In the genomic region with DNA sequence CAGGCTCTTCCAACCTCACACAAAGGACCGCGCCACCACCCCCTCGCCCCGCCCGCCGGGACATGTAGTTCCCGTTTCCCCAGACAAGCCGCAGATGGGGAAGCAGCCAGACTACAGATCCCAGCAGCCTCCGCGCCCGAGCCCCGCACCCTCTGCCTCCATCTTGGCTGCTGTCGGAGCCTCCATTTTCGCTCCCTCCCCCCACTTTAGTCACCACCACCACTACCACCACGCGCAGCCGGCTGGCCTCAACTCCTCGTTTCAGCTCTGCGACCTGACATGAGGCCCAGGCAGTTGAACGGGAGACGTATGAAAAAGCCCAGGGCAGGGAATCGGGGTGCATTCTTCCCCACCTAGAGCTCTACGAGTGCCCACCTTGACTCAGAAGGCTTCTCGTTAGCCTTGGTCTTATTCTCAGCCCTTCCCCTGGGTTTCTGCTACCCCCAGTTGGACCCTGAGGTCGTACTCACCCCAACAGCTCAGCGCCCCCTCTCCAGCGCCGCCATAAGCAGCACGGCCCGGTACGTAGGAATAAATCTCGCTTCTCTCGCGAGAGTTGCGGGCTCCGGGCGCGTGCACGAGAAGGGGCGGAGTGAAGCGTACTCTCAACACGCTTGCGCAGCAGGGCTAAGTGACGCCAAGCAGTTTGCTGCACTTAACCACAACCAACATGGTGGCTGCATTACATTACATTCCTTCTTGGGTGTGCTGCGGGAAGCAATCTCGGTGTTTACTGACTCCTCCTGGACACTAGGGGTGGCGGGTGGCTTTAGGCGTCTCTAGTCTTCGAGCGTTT, we compare ENCODE assay signal across 8 cellular contexts. TPM values are rescaled to one million over a fixed set of nuclear protein-coding genes. Genes with fewer than 3 reads are reported as not detected.
DNase-seq lines count a peak whose midpoint lies in the region; ATAC-seq, FAIRE-seq and TF ChIP-seq lines count a peak whose summit lies in the region.

Gene CSDE1 (minus strand): TSS at position 530 of the 796 bp plus-strand sequence. CDS start 18,094 bp downstream, outside the sequence.

- FAIRE-seq in endothelial cell of umbilical vein (lab: Jason Lieb, UNC): peak; percentile 94

- DNase-seq in DMS153 (lab: John Stamatoyannopoulos, UW): peak; percentile 97
- peak; percentile 99 for DNase-seq in OCI-M1 (lab: John Stamatoyannopoulos, UW)
- DNase-seq in activated T-cell treated with anti-CD3 and anti-CD28 coated beads for 24 hours (ENCODE audit: low read depth): peak; percentile 96
- peak; percentile 99 for DNase-seq in endothelial cell of umbilical vein (ENCODE audit: low read depth, low spot score)
- peak; percentile 98 for DNase-seq in middle frontal gyrus (ENCODE audit: extremely low spot score, low spot score)
- DNase-seq in stimulated activated CD8-positive, alpha-beta memory T cell treated with anti-CD3 and anti-CD28 coated beads, Interleukin-2, amount 100 ng/mL, for 48 hours (ENCODE audit: low read depth in 2 of 2): peak; percentile 90 to 94

- peak; percentile 91 for TF ChIP-seq POLR2A in endothelial cell of umbilical vein (IDR thresholded peaks at IDR 0.05; ENCODE audit: low read depth, low read length)

- intact Hi-C loops in endothelial cell of umbilical vein (cut with micrococcal nuclease): loop anchor here (1.0 to 10.0 kb wide), 6 partner anchors 23 to 1620 kb away; partner anchors contain the start of genes MAGI3, NRAS, SIKE1 and TRIM33

- H3K27ac Mint-ChIP-seq in IgD-negative memory B cell: peak within 1 kb of the TSS; percentile 100

- POLR2A ChIA-PET in endothelial cell of umbilical vein (lab: Charles Lee): no interaction called here

- H3K9ac ChIP-seq in endothelial cell of umbilical vein (replicated peaks; ENCODE audit: extremely low read depth, insufficient read depth, low read length): peak within 1 kb of the TSS; percentile 100

- no peaks in the 10 kb centered on the region for H3K9me3 ChIP-seq in endothelial cell of umbilical vein (replicated peaks; ENCODE audit: control insufficient read depth, insufficient read depth, low read length)

- H3K4me3 Mint-ChIP-seq in IgD-negative memory B cell: peak within 1 kb of the TSS; percentile 99 to 100 (median 100)

- H4K20me1 ChIP-seq in endothelial cell of umbilical vein (replicated peaks; ENCODE audit: control insufficient read depth, extremely low read depth, insufficient read depth, low read length): peaks cover 22% of the 10 kb centered on the region

- H3K9me1 ChIP-seq in endothelial cell of umbilical vein (replicated peaks; ENCODE audit: control insufficient read depth, extremely low read depth, insufficient read depth, low read length): no peaks in the 10 kb centered on the region

- dilution Hi-C loops in endothelial cell of umbilical vein (cut with MboI; ENCODE audit: extremely low pct_ligation_motif_present, low sequenced_read_pairs): no loop called here

- H3K27ac ChIP-seq in endothelial cell of umbilical vein (ENCODE audit: insufficient read depth, low read depth, low read length): peak within 1 kb of the TSS; percentile 98

- H3K9me3 Mint-ChIP-seq in IgD-negative memory B cell: peaks cover 0 to 1% (median 0%) of the 10 kb centered on the region in 3 donors

- no peaks in the 10 kb centered on the region for H3K27me3 ChIP-seq in endothelial cell of umbilical vein (ENCODE audit: control insufficient read depth in 2 of 2, insufficient read depth in 2 of 2, low read length in 2 of 2)

- peak; percentile 80 for ATAC-seq in GM21529 (IDR thresholded peaks at IDR 0.05; ENCODE audit: unreplicated experiment)

- peaks cover 44 to 47% (median 46%) of the 10 kb centered on the region in 3 donors for H3K4me1 Mint-ChIP-seq in IgD-negative memory B cell

- H3K4me1 ChIP-seq in endothelial cell of umbilical vein (ENCODE audit: control insufficient read depth, extremely low read depth, insufficient read depth, low read length): peaks cover 28% of the 10 kb centered on the region

- H3K27me3 Mint-ChIP-seq in IgD-negative memory B cell: no peaks in the 10 kb centered on the region

- H3K4me3 ChIP-seq in endothelial cell of umbilical vein (replicated peaks in 1 of 3; ENCODE audit: insufficient read depth in 1 of 3, low read depth in 1 of 3, low read length in 3 of 3): peak within 1 kb of the TSS; percentile 75 to 93 (median 91)

- H3K36me3 ChIP-seq in endothelial cell of umbilical vein (ENCODE audit: control insufficient read depth in 2 of 2, extremely low read depth in 1 of 2, insufficient read depth in 2 of 2, low read length in 2 of 2): no peaks in the 10 kb centered on the region

- H3K4me2 ChIP-seq in endothelial cell of umbilical vein (ENCODE audit: insufficient read depth, low read length): peak within 1 kb of the TSS; percentile 97

- peak within 1 kb of the TSS; percentile 67 for H2AFZ ChIP-seq in endothelial cell of umbilical vein (ENCODE audit: low read depth, low read length)

- peaks cover 50% of the 10 kb centered on the region for H3K79me2 ChIP-seq in endothelial cell of umbilical vein (ENCODE audit: control insufficient read depth, insufficient read depth, low read length)

- CTCF ChIA-PET in endothelial cell of umbilical vein (lab: Charles Lee): no interaction called here

- peaks cover 3% of the 10 kb centered on the region for H3K36me3 Mint-ChIP-seq in IgD-negative memory B cell

- peak; percentile 31 to 36 for TF ChIP-seq CTCF in endothelial cell of umbilical vein (IDR thresholded peaks at IDR 0.05; ENCODE audit: extremely low read depth in 1 of 2, insufficient read depth in 1 of 2, low read depth in 1 of 2, low read length in 2 of 2)

- no TSS peak for BruUV-seq in endothelial cell of umbilical vein (replicated peaks; lab: Mats Ljungman, UMichigan)

TF ChIP-seq in endothelial cell of umbilical vein, 7 proteins besides CTCF, POLR2A, EP300 and RAD21:
- TF ChIP-seq MAX (IDR thresholded peaks at IDR 0.05; ENCODE audit: insufficient read depth, insufficient read length) (peak; percentile 61), GATA2 (IDR thresholded peaks at IDR 0.05; ENCODE audit: insufficient read depth, insufficient read length, low read depth, low read length) (no peak), POLR2AphosphoS5 (IDR thresholded peaks at IDR 0.05; ENCODE audit: insufficient read depth, low read depth, low read length) (peak; percentile 87), FOS (IDR thresholded peaks at IDR 0.05; ENCODE audit: borderline replicate concordance, insufficient read depth, low read length) (peak; percentile 14), JUN (IDR thresholded peaks at IDR 0.05; ENCODE audit: borderline replicate concordance, insufficient read depth, insufficient read length, low read depth) (no peak)

RNA-seq across cellular contexts. Expression of gene CSDE1, which starts in this region (rescaled TPM):
- 312 TPM for polyA plus RNA-seq in IgD-negative memory B cell
- total RNA-seq in endothelial cell of umbilical vein: 486 and 492 TPM in 2 replicates
- polyA plus RNA-seq in endothelial cell of umbilical vein: 97.4 and 129 TPM in 2 replicates
- polyA plus RNA-seq in endothelial cell of umbilical vein (2011; cell fraction: cytosol; rRNA removed): 167 and 187 TPM in 2 replicates
- polyA plus RNA-seq in endothelial cell of umbilical vein (2011; cell fraction: nucleus; rRNA removed): 233 and 295 TPM in 2 replicates
- polyA plus RNA-seq in endothelial cell of umbilical vein (2012): 363 and 661 TPM in 2 replicates
- 484 and 500 TPM in 2 replicates for polyA minus RNA-seq in endothelial cell of umbilical vein
- 227 TPM for polyA minus RNA-seq in endothelial cell of umbilical vein (2011; cell fraction: cytosol; rRNA and poly(A)+ RNA removed)
- polyA minus RNA-seq in endothelial cell of umbilical vein (2011; cell fraction: nucleus; rRNA and poly(A)+ RNA removed): 191 and 309 TPM in 2 replicates

Comparison
In these comparisons a context has a peak if more than half of its experiments do, and no peak if none do; other contexts are left out.
1. Peak in every context shown above with its lines: DNase-seq, ATAC-seq, H3K4me3 ChIP-seq and H3K27ac ChIP-seq.